1 cellular context compared by ENCODE assay signal in genomic region chr22:35307372-35307771, GRCh38.
TF ChIP-seq lines count a peak whose summit lies in the region.

No MANE protein-coding gene starts in this region.

TF ChIP-seq in endothelial cell of umbilical vein, 7 proteins besides CTCF, POLR2A, EP300 and RAD21:
- TF ChIP-seq JUN (IDR thresholded peaks at IDR 0.05; ENCODE audit: borderline replicate concordance, insufficient read depth, insufficient read length, low read depth) (no peak), MYC (IDR thresholded peaks at IDR 0.05; ENCODE audit: low read depth, low read length) (no peak), EZH2 (IDR thresholded peaks at IDR 0.05; ENCODE audit: borderline replicate concordance, low read depth, low read length, severe bottlenecking) (no peak), POLR2AphosphoS5 (IDR thresholded peaks at IDR 0.05; ENCODE audit: insufficient read depth, low read depth, low read length) (no peak), FOS (IDR thresholded peaks at IDR 0.05; ENCODE audit: borderline replicate concordance, insufficient read depth, low read length) (no peak), MAX (IDR thresholded peaks at IDR 0.05; ENCODE audit: insufficient read depth, insufficient read length) (no peak), GATA2 (IDR thresholded peaks at IDR 0.05; ENCODE audit: insufficient read depth, insufficient read length, low read depth, low read length) (no peak)
